ENCODE assay signal across 21 cellular contexts in the genomic region with DNA sequence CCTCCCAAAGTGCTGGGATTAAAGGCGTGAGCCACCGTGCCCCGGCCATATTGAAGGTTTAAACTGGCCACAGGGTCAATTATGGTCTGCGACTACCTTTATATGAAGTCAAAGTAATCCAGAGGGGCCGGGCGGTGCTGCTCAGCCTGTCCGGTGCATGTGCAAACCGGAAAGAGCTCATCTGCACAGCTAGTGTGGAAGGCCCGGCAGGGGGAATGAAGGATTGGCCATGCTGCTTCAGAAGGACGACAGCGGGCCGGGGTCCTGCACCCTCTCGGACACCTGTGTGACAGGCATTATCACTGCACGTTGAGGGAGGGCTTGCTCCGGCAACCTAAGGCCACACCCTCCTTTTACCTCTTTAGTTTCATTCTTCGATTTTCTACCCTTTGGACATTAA. TPM values are rescaled to one million over a fixed set of nuclear protein-coding genes. Genes with fewer than 3 reads are reported as not detected.
A peak's percentile ranks its signal among the peaks of the same experiment; 100 is the strongest.
DNase-seq lines count a peak whose midpoint lies in the region; ATAC-seq and TF ChIP-seq lines count a peak whose summit lies in the region.
"Had no signal": no experiment of that assay in that cellular context is flagged by ENCODE, and none has a peak within 500 bp of the region (broad histone marks: within the 10 kb centered on the region; RNA-seq: fewer than 3 reads in every experiment).

No MANE protein-coding gene starts in this region.

- CTCF ChIA-PET in CD4-positive, alpha-beta T cell (lab: Charles Lee) = no interaction called here

- no peaks in the 10 kb centered on the region for H3K27me3 ChIP-seq in CD4-positive, alpha-beta T cell (ENCODE audit: control insufficient read depth, insufficient read depth, low read length)
- no peaks in the 10 kb centered on the region for H3K27me3 ChIP-seq in smooth muscle cell (ENCODE audit: low read depth)
- H3K27me3 ChIP-seq: BLaER1 had no signal

- no peak overlapping the region for H3K27ac ChIP-seq in CD4-positive, alpha-beta T cell (ENCODE audit: low read depth, low read length)
- H3K27ac ChIP-seq in smooth muscle cell (ENCODE audit: low read depth) = no peak overlapping the region
- H3K27ac ChIP-seq: A549, BLaER1, GM23248 had no signal

- POLR2A ChIA-PET in CD4-positive, alpha-beta T cell (lab: Charles Lee) = interaction anchor here (0.6 kb wide), 1 partner anchor 41 kb away, joined by 4 read pairs; no protein-coding TSS in a partner anchor

- no peak overlapping the region for H3K4me3 Mint-ChIP-seq in activated T-cell treated with anti-CD3 and anti-CD28 coated beads, Interleukin-2, amount 50 U/mL, for 24 hours
- no peak overlapping the region for H3K4me3 Mint-ChIP-seq in activated T-cell treated with anti-CD3 and anti-CD28 coated beads, Interleukin-2, amount 50 U/mL, for 4 hours
- H3K4me3 Mint-ChIP-seq in CD4-positive, alpha-beta T cell = no peak overlapping the region
- H3K4me3 Mint-ChIP-seq in T-helper 17 cell = no peak overlapping the region
- H3K4me3 Mint-ChIP-seq: CD8-positive, alpha-beta memory T cell had no signal

- H3K9me3 ChIP-seq in CD4-positive, alpha-beta T cell (ENCODE audit: control insufficient read depth, low read length) = no peaks in the 10 kb centered on the region
- H3K9me3 ChIP-seq in T-helper 17 cell (ENCODE audit: control insufficient read depth, low read length, poor library complexity, severe bottlenecking) = no peaks in the 10 kb centered on the region
- no peaks in the 10 kb centered on the region for H3K9me3 ChIP-seq in smooth muscle cell (replicated peaks; ENCODE audit: low read depth)
- H3K9me3 ChIP-seq: A549, BLaER1 had no signal

- H4K20me1 ChIP-seq in smooth muscle cell (ENCODE audit: low read depth) = no peaks in the 10 kb centered on the region
- H4K20me1 ChIP-seq: BLaER1 had no signal

- DNase-seq in activated T-cell treated with anti-CD3 and anti-CD28 coated beads, Interleukin-2, amount 50 U/mL, for 24 hours = no peak
- no peak for DNase-seq in activated T-cell treated with anti-CD3 and anti-CD28 coated beads, Interleukin-2, amount 50 U/mL, for 4 hours
- no peak for DNase-seq in CD4-positive, alpha-beta T cell
- DNase-seq in T-helper 17 cell (no peak), smooth muscle cell (lab: John Stamatoyannopoulos, UW; ENCODE audit: unreplicated experiment) (no peak)
- DNase-seq: 8988T; ACHN; CD8-positive, alpha-beta memory T cell; DMS 273 treated with DMSO at 0.1 percent for 48 hours; DMS79; EL; GDM1; GM23248; H7; HCEC 1CT had no signal

- intact Hi-C loops in CD4-positive, alpha-beta T cell (cut with DNase I, micrococcal nuclease) = no loop called here

- no peak overlapping the region for H3K9ac ChIP-seq in smooth muscle cell (ENCODE audit: low read depth)
- H3K9ac ChIP-seq: BLaER1, GM23248 had no signal

- WGBS in smooth muscle cell (ENCODE audit: low lambda C conversion rate) = 97% methylated on average over 16 of the region's 16 CpGs

- H3K27ac Mint-ChIP-seq in activated T-cell treated with anti-CD3 and anti-CD28 coated beads, Interleukin-2, amount 50 U/mL, for 24 hours = peak overlapping the region; percentile 13
- peak overlapping the region; percentile 76 for H3K27ac Mint-ChIP-seq in CD4-positive, alpha-beta T cell
- peak overlapping the region; percentile 45 for H3K27ac Mint-ChIP-seq in T-helper 17 cell

- no peaks in the 10 kb centered on the region for H3K36me3 ChIP-seq in smooth muscle cell (ENCODE audit: low read depth)

- H3K79me2 ChIP-seq in smooth muscle cell (ENCODE audit: low read depth) = no peaks in the 10 kb centered on the region

- no peak for TF ChIP-seq CTCF in CD4-positive, alpha-beta T cell (IDR thresholded peaks at IDR 0.05)
- TF ChIP-seq CTCF in smooth muscle cell (IDR thresholded peaks at IDR 0.05; ENCODE audit: borderline replicate concordance, insufficient read depth, poor library complexity, severe bottlenecking) = no peak

- no peak overlapping the region for H3K4me3 ChIP-seq in smooth muscle cell
- H3K4me3 ChIP-seq: A549, BLaER1, GM12878, GM23248 had no signal

- H3K27me3 Mint-ChIP-seq in activated T-cell treated with anti-CD3 and anti-CD28 coated beads, Interleukin-2, amount 50 U/mL, for 24 hours = no peaks in the 10 kb centered on the region
- H3K27me3 Mint-ChIP-seq in activated T-cell treated with anti-CD3 and anti-CD28 coated beads, Interleukin-2, amount 50 U/mL, for 4 hours (ENCODE audit: low read depth) = no peaks in the 10 kb centered on the region
- H3K27me3 Mint-ChIP-seq in CD4-positive, alpha-beta T cell = no peaks in the 10 kb centered on the region
- H3K27me3 Mint-ChIP-seq in T-helper 17 cell = no peaks in the 10 kb centered on the region
- H3K27me3 Mint-ChIP-seq: CD8-positive, alpha-beta memory T cell had no signal

- H3K4me1 ChIP-seq in smooth muscle cell (ENCODE audit: low read depth) = no peaks in the 10 kb centered on the region
- H3K4me1 ChIP-seq: A549 had no signal

- H3K9me3 Mint-ChIP-seq in activated T-cell treated with anti-CD3 and anti-CD28 coated beads, Interleukin-2, amount 50 U/mL, for 24 hours = no peaks in the 10 kb centered on the region
- H3K9me3 Mint-ChIP-seq in activated T-cell treated with anti-CD3 and anti-CD28 coated beads, Interleukin-2, amount 50 U/mL, for 4 hours = no peaks in the 10 kb centered on the region
- H3K9me3 Mint-ChIP-seq in CD4-positive, alpha-beta T cell = no peaks in the 10 kb centered on the region
- H3K9me3 Mint-ChIP-seq: CD8-positive, alpha-beta memory T cell had no signal

- no peak overlapping the region for H2AFZ ChIP-seq in smooth muscle cell (ENCODE audit: low read depth)
- H2AFZ ChIP-seq: GM23248 had no signal

- H3K36me3 Mint-ChIP-seq in activated T-cell treated with anti-CD3 and anti-CD28 coated beads, Interleukin-2, amount 50 U/mL, for 24 hours (ENCODE audit: low read depth) = peaks cover 59% of the 10 kb centered on the region
- peaks cover 17% of the 10 kb centered on the region for H3K36me3 Mint-ChIP-seq in activated T-cell treated with anti-CD3 and anti-CD28 coated beads, Interleukin-2, amount 50 U/mL, for 4 hours (ENCODE audit: insufficient read depth)
- peaks cover 51% of the 10 kb centered on the region for H3K36me3 Mint-ChIP-seq in CD4-positive, alpha-beta T cell (ENCODE audit: low read depth)
- H3K36me3 Mint-ChIP-seq in T-helper 17 cell (ENCODE audit: low read depth) = peaks cover 6% of the 10 kb centered on the region

- peaks cover 41% of the 10 kb centered on the region for H3K4me1 Mint-ChIP-seq in activated T-cell treated with anti-CD3 and anti-CD28 coated beads, Interleukin-2, amount 50 U/mL, for 24 hours (ENCODE audit: low read depth)
- peaks cover 45% of the 10 kb centered on the region for H3K4me1 Mint-ChIP-seq in activated T-cell treated with anti-CD3 and anti-CD28 coated beads, Interleukin-2, amount 50 U/mL, for 4 hours (ENCODE audit: low read depth)
- H3K4me1 Mint-ChIP-seq in CD4-positive, alpha-beta T cell (ENCODE audit: low read depth) = peaks cover 60% of the 10 kb centered on the region
- peaks cover 31% of the 10 kb centered on the region for H3K4me1 Mint-ChIP-seq in T-helper 17 cell

- ATAC-seq in activated T-cell treated with anti-CD3 and anti-CD28 coated beads, Interleukin-2, amount 50 U/mL, for 4 hours = no peak
- ATAC-seq in CD4-positive, alpha-beta T cell (ENCODE audit: poor library complexity) = no peak
- ATAC-seq in T-helper 17 cell = no peak
- no peak for ATAC-seq in HG03159 (IDR thresholded peaks at IDR 0.05; ENCODE audit: unreplicated experiment)
- ATAC-seq in HG02852 (IDR thresholded peaks at IDR 0.05; ENCODE audit: unreplicated experiment) = no peak
- ATAC-seq: GM12878 had no signal

- H3K4me2 ChIP-seq in smooth muscle cell = no peak overlapping the region
- H3K4me2 ChIP-seq: A549, BLaER1 had no signal

- no peaks in the 10 kb centered on the region for H3F3A ChIP-seq in smooth muscle cell (ENCODE audit: low read depth)

RNA-seq across cellular contexts. Expression of a gene that starts 23.6 kb away (rescaled TPM):
- total RNA-seq in activated T-cell treated with anti-CD3 and anti-CD28 coated beads, Interleukin-2, amount 50 U/mL, for 4 hours = 10 to 100 TPM; 11.7 to 16.7 (median 16.2) TPM
- total RNA-seq in CD4-positive, alpha-beta T cell = 10 to 100 TPM; 20.5 to 22.1 TPM
- total RNA-seq in T-helper 17 cell (10 to 100 TPM; 22.2 to 23.4 TPM), smooth muscle cell (0.31 and 0.90 TPM in 2 replicates)
- polyA plus RNA-seq in smooth muscle cell = 3.0 and 4.2 TPM in 2 replicates
- total RNA-seq: H1 had no signal
- polyA plus RNA-seq: A549, H1 had no signal

RNA-seq across cellular contexts. Expression of a gene that starts 54.8 kb away (rescaled TPM):
- total RNA-seq in activated T-cell treated with anti-CD3 and anti-CD28 coated beads, Interleukin-2, amount 50 U/mL, for 4 hours = 1 to 10 TPM; 5.8 to 9.1 (median 7.2) TPM
- total RNA-seq in CD4-positive, alpha-beta T cell = 1 to 10 TPM; 4.3 to 5.6 TPM
- total RNA-seq in T-helper 17 cell (1 to 10 TPM; 5.5 to 7.9 TPM), smooth muscle cell (24.8 and 30.0 TPM in 2 replicates)
- 17.2 and 24.1 TPM in 2 replicates for polyA plus RNA-seq in smooth muscle cell

RNA-seq across cellular contexts. Expression of a gene that starts 55.1 kb away (rescaled TPM):
- 10 to 100 TPM; 19.1 to 22.9 (median 22.1) TPM for total RNA-seq in activated T-cell treated with anti-CD3 and anti-CD28 coated beads, Interleukin-2, amount 50 U/mL, for 4 hours
- total RNA-seq in CD4-positive, alpha-beta T cell = 10 to 100 TPM; 14.1 to 15.2 TPM
- total RNA-seq in T-helper 17 cell (10 to 100 TPM; 22.8 to 28.6 TPM), smooth muscle cell (7.3 and 16.5 TPM in 2 replicates)
- polyA plus RNA-seq in smooth muscle cell = 6.3 and 7.9 TPM in 2 replicates

Comparison
In these comparisons a context has a peak if more than half of its experiments do, and no peak if none do; other contexts are left out.
1. H3K27ac Mint-ChIP-seq: peak in every context shown above with its lines; median percentile 76 in CD4-positive, alpha-beta T cell; 45 in T-helper 17 cell; 13 in activated T-cell treated with anti-CD3 and anti-CD28 coated beads, Interleukin-2, amount 50 U/mL, for 24 hours.